ENCODE assay signal across 12 cellular contexts in genomic region chr15:26971303-26972018, GRCh38. TPM values are rescaled to one million over a fixed set of nuclear protein-coding genes. Genes with fewer than 3 reads are reported as not detected.
A peak's percentile ranks its signal among the peaks of the same experiment; 100 is the strongest.
DNase-seq lines count a peak whose midpoint lies in the region; ATAC-seq and TF ChIP-seq lines count a peak whose summit lies in the region.
"Had no signal": no experiment of that assay in that cellular context is flagged by ENCODE, and none has a peak within 500 bp of the region (broad histone marks: within the 10 kb centered on the region; RNA-seq: fewer than 3 reads in every experiment).

No MANE protein-coding gene starts in this region.

- TF ChIP-seq CTCF in esophagus squamous epithelium (IDR thresholded peaks at IDR 0.05) (no peak), osteocyte (IDR thresholded peaks at IDR 0.05) (no peak)

- DNase-seq in COR-L47 (lab: John Stamatoyannopoulos, UW): peak; percentile 4
- no peak for DNase-seq in esophagus squamous epithelium (lab: John Stamatoyannopoulos, UW)
- no peak for DNase-seq in osteocyte (ENCODE audit: extremely low spot score, unreplicated experiment)
- DNase-seq in stimulated activated CD4-positive, alpha-beta T cell treated with anti-CD3 and anti-CD28 coated beads, Interleukin-2, amount 100 ng/mL, for 48 hours: no peak
- DNase-seq: activated CD4-positive, alpha-beta T cell treated with anti-CD3 and anti-CD28 coated beads for 36 hours; C1 segment of cervical spinal cord; NCI-H774 had no signal

- intact Hi-C loops in esophagus squamous epithelium (cut with DNase I): no loop called here

- H3K9ac ChIP-seq in HUES64 (ENCODE audit: low read depth, low read length): no peak overlapping the region; the same call in 1 of the 2 replicates

- H3K36me3 ChIP-seq in HUES64 (ENCODE audit: insufficient read depth, low read length): no peaks in the 10 kb centered on the region
- no peaks in the 10 kb centered on the region for H3K36me3 ChIP-seq in esophagus squamous epithelium

- WGBS in HUES64: 4% methylated on average over 66 of the region's 66 CpGs
- WGBS in esophagus squamous epithelium, 2 donors: 6 to 62% methylated on average over 3 to 7 of the region's 66 CpGs

- H3K9me3 ChIP-seq in HUES64 (ENCODE audit: insufficient read depth, low read depth, low read length) (no peaks in the 10 kb centered on the region), esophagus squamous epithelium (no peaks in the 10 kb centered on the region)

- H3K27ac ChIP-seq in HUES64 (ENCODE audit: low read depth, low read length): no peak overlapping the region
- no peak overlapping the region for H3K27ac ChIP-seq in esophagus squamous epithelium

- no peaks in the 10 kb centered on the region for H3K9me3 Mint-ChIP-seq in osteocyte (ENCODE audit: unreplicated experiment)
- H3K9me3 Mint-ChIP-seq in activated T-helper 17 cell treated with anti-CD3 and anti-CD28 coated beads, Interleukin-2, amount 50 U/mL, for 72 hours: no peaks in the 10 kb centered on the region
- H3K9me3 Mint-ChIP-seq: activated T-helper 1 cell treated with anti-CD3 and anti-CD28 coated beads, Interleukin-12 subunit alpha, Interleukin-12 subunit beta, Interleukin-2, Interleukin-4 antibody, amounts not matched to agents 30 ng/mL and 10 ng/mL and 1 ng/mL, durations not matched to agents 14 hours and 24 hours and 36 hours had no signal

- H3K4me3 Mint-ChIP-seq in osteocyte (ENCODE audit: unreplicated experiment): peak overlapping the region; percentile 47
- no peak overlapping the region for H3K4me3 Mint-ChIP-seq in activated T-helper 17 cell treated with anti-CD3 and anti-CD28 coated beads, Interleukin-2, amount 50 U/mL, for 72 hours
- H3K4me3 Mint-ChIP-seq: activated CD4-positive, alpha-beta T cell treated with anti-CD3 and anti-CD28 coated beads for 36 hours; activated T-helper 1 cell treated with anti-CD3 and anti-CD28 coated beads, Interleukin-12 subunit alpha, Interleukin-12 subunit beta, Interleukin-2, Interleukin-4 antibody, amounts not matched to agents 30 ng/mL and 10 ng/mL and 1 ng/mL, durations not matched to agents 14 hours and 24 hours and 36 hours had no signal

- no peak overlapping the region for H3K27ac Mint-ChIP-seq in osteocyte (ENCODE audit: unreplicated experiment)
- H3K27ac Mint-ChIP-seq in activated T-helper 17 cell treated with anti-CD3 and anti-CD28 coated beads, Interleukin-2, amount 50 U/mL, for 72 hours: no peak overlapping the region
- H3K27ac Mint-ChIP-seq: activated CD4-positive, alpha-beta T cell treated with anti-CD3 and anti-CD28 coated beads for 36 hours; activated T-helper 1 cell treated with anti-CD3 and anti-CD28 coated beads, Interleukin-12 subunit alpha, Interleukin-12 subunit beta, Interleukin-2, Interleukin-4 antibody, amounts not matched to agents 30 ng/mL and 10 ng/mL and 1 ng/mL, durations not matched to agents 14 hours and 24 hours and 36 hours had no signal

- H3K4me3 ChIP-seq in HUES64 (ENCODE audit: low read length) (peak overlapping the region; percentile 64), esophagus squamous epithelium (peak overlapping the region; percentile 14 to 50 (median 32))

- no peaks in the 10 kb centered on the region for H3K36me3 Mint-ChIP-seq in osteocyte (ENCODE audit: unreplicated experiment)
- no peaks in the 10 kb centered on the region for H3K36me3 Mint-ChIP-seq in activated T-helper 17 cell treated with anti-CD3 and anti-CD28 coated beads, Interleukin-2, amount 50 U/mL, for 72 hours (ENCODE audit: low read depth)

- H3K27me3 Mint-ChIP-seq in osteocyte (ENCODE audit: unreplicated experiment): peaks cover 17% of the 10 kb centered on the region
- H3K27me3 Mint-ChIP-seq in activated T-helper 17 cell treated with anti-CD3 and anti-CD28 coated beads, Interleukin-2, amount 50 U/mL, for 72 hours: no peaks in the 10 kb centered on the region

- no peak for TF ChIP-seq POLR2A in esophagus squamous epithelium (IDR thresholded peaks at IDR 0.05)

- H3K4me1 Mint-ChIP-seq in osteocyte (ENCODE audit: unreplicated experiment): peaks cover 6% of the 10 kb centered on the region
- H3K4me1 Mint-ChIP-seq in activated T-helper 17 cell treated with anti-CD3 and anti-CD28 coated beads, Interleukin-2, amount 50 U/mL, for 72 hours: no peaks in the 10 kb centered on the region
- H3K4me1 Mint-ChIP-seq: activated CD4-positive, alpha-beta T cell treated with anti-CD3 and anti-CD28 coated beads for 36 hours had no signal

- H3K27me3 ChIP-seq in HUES64 (ENCODE audit: insufficient read depth, low read length) (peaks cover 72% of the 10 kb centered on the region), esophagus squamous epithelium (peaks cover 0 to 60% (median 0%) of the 10 kb centered on the region in 4 donors)

- H3K4me1 ChIP-seq in HUES64 (ENCODE audit: insufficient read depth, low read length): peaks cover 12% of the 10 kb centered on the region; the same call in 1 of the 2 replicates
- H3K4me1 ChIP-seq in esophagus squamous epithelium: peaks cover 0 to 19% (median 3%) of the 10 kb centered on the region in 3 donors

- ATAC-seq in GM21786 (IDR thresholded peaks at IDR 0.05; ENCODE audit: unreplicated experiment): no peak
- ATAC-seq in activated T-helper 17 cell treated with anti-CD3 and anti-CD28 coated beads, Interleukin-2, amount 50 U/mL, for 72 hours (replicated peaks): no peak
- no peak for ATAC-seq in HG03571 (IDR thresholded peaks at IDR 0.05; ENCODE audit: unreplicated experiment)
- ATAC-seq: activated CD4-positive, alpha-beta T cell treated with anti-CD3 and anti-CD28 coated beads for 36 hours had no signal

RNA-seq across cellular contexts. Expression of gene GABRG3, which starts 0.5 kb away (rescaled TPM):
- polyA plus RNA-seq in HUES64 (2013, experiment 1 of 2): 1.00 TPM
- polyA plus RNA-seq in HUES64 (2013, experiment 2 of 2): 0.95 TPM
- total RNA-seq in esophagus squamous epithelium (under 1 TPM in 2 of 4 donors, not detected in 2; 0.04 to 0.08 TPM), osteocyte (0.19 and 0.24 TPM in 2 replicates)
- not detected for total RNA-seq in activated T-helper 17 cell treated with anti-CD3 and anti-CD28 coated beads, Interleukin-2, amount 50 U/mL, for 72 hours
- total RNA-seq: activated CD4-positive, alpha-beta T cell treated with anti-CD3 and anti-CD28 coated beads for 36 hours; activated T-helper 1 cell treated with anti-CD3 and anti-CD28 coated beads, Interleukin-12 subunit alpha, Interleukin-12 subunit beta, Interleukin-2, Interleukin-4 antibody, amounts not matched to agents 30 ng/mL and 10 ng/mL and 1 ng/mL, durations not matched to agents 14 hours and 24 hours and 36 hours had no signal
